In genomic region chr14:68386950-68387779, GRCh38 we compare ENCODE assay signal across 18 cellular contexts.
DNase-seq lines count a peak whose midpoint lies in the region; ATAC-seq, FAIRE-seq and TF ChIP-seq lines count a peak whose summit lies in the region.
"Had no signal": no experiment of that assay in that cellular context is flagged by ENCODE, and none has a peak within 500 bp of the region (broad histone marks: within the 10 kb centered on the region; RNA-seq: fewer than 3 reads in every experiment).

No MANE protein-coding gene starts in this region.

- H3K27ac ChIP-seq in transverse colon, result peak overlapping the region in 3 of 4 donors; percentile 68 to 79 (median 75)
- no peak overlapping the region for H3K27ac ChIP-seq in PC-3 (ENCODE audit: low read length)

- no peak overlapping the region for H3K9ac ChIP-seq in PC-3 (ENCODE audit: low read length)

- DNase-seq in NCI-H2196 (lab: John Stamatoyannopoulos, UW; ENCODE audit: unreplicated experiment) (peak; percentile 28), NCI-H2196 treated with DMSO at 0.1 percent for 48 hours (lab: John Stamatoyannopoulos, UW; ENCODE audit: unreplicated experiment) (no peak), T-helper 17 cell (no peak), fibroblast of the aortic adventitia (ENCODE audit: low read depth) (peak; percentile 81), transverse colon (no peak), RCC 7860 (ENCODE audit: low spot score) (no peak), PC-3 (no peak)
- DNase-seq: anterior cingulate cortex, hypothalamus, Karpas-422, NCI-H2227 treated with DMSO at 0.1 percent for 48 hours, occipital lobe, upper lobe of left lung had no signal

- H3K27ac Mint-ChIP-seq in T-helper 17 cell, result peak overlapping the region; percentile 27
- H3K27ac Mint-ChIP-seq: activated T-helper 1 cell treated with anti-CD3 and anti-CD28 coated beads, Interleukin-12 subunit alpha, Interleukin-12 subunit beta, Interleukin-2, Interleukin-4 antibody, amounts not matched to agents 30 ng/mL and 10 ng/mL and 1 ng/mL, durations not matched to agents 14 hours and 24 hours and 36 hours; T-helper 2 cell treated with Interferon-gamma antibody and Interleukin-4, amounts not matched to agents 5 μg/mL and 100 μg/mL, for 36 hours had no signal

- no peaks in the 10 kb centered on the region for H3K79me2 ChIP-seq in PC-3 (ENCODE audit: low read length)

- 12 to 30% methylated on average over 5 to 6 of the region's 6 CpGs for WGBS in transverse colon (ENCODE audit: low coverage in 1 of 2), 2 donors

- H3F3A ChIP-seq in PC-3 (ENCODE audit: low read length, unreplicated experiment), result no peaks in the 10 kb centered on the region

- no peaks in the 10 kb centered on the region for H3K36me3 ChIP-seq in transverse colon
- no peaks in the 10 kb centered on the region for H3K36me3 ChIP-seq in PC-3 (ENCODE audit: low read depth, low read length)
- H3K36me3 ChIP-seq: upper lobe of left lung had no signal

- intact Hi-C loops in transverse colon (cut with DNase I; ENCODE audit: low total_unique reads) (no loop called here), PC-3 (cut with micrococcal nuclease) (no loop called here)

- no peak overlapping the region for H3K4me3 ChIP-seq in fibroblast of the aortic adventitia (ENCODE audit: low read depth, low read length)
- H3K4me3 ChIP-seq in transverse colon, result no peak overlapping the region
- no peak overlapping the region for H3K4me3 ChIP-seq in PC-3 (ENCODE audit: low read length)
- H3K4me3 ChIP-seq: lung, upper lobe of left lung had no signal

- peaks cover 9% of the 10 kb centered on the region for H3K4me1 Mint-ChIP-seq in T-helper 17 cell

- no peaks in the 10 kb centered on the region for H3K36me3 Mint-ChIP-seq in T-helper 17 cell (ENCODE audit: low read depth)

- H3K27me3 ChIP-seq in transverse colon (no peaks in the 10 kb centered on the region), PC-3 (ENCODE audit: low read length) (no peaks in the 10 kb centered on the region)
- H3K27me3 ChIP-seq: upper lobe of left lung had no signal

- H4K20me1 ChIP-seq in PC-3 (ENCODE audit: low read length), result no peaks in the 10 kb centered on the region

- H3K27me3 Mint-ChIP-seq in T-helper 17 cell, result no peaks in the 10 kb centered on the region

- no peak for TF ChIP-seq POLR2A in transverse colon (IDR thresholded peaks at IDR 0.05)

- no peak overlapping the region for H3K4me3 Mint-ChIP-seq in T-helper 17 cell
- H3K4me3 Mint-ChIP-seq: activated T-helper 1 cell treated with anti-CD3 and anti-CD28 coated beads, Interleukin-12 subunit alpha, Interleukin-12 subunit beta, Interleukin-2, Interleukin-4 antibody, amounts not matched to agents 30 ng/mL and 10 ng/mL and 1 ng/mL, durations not matched to agents 14 hours and 24 hours and 36 hours; T-helper 2 cell treated with Interferon-gamma antibody and Interleukin-4, amounts not matched to agents 5 μg/mL and 100 μg/mL, for 36 hours had no signal

- CTCF ChIA-PET in PC-3 (lab: Charles Lee), result interaction anchor here (0.6 kb wide), 1 partner anchor 569 kb away, joined by 3 read pairs; no protein-coding TSS in a partner anchor

- POLR2A ChIA-PET in PC-3 (lab: Charles Lee; ENCODE audit: unreplicated experiment), result no interaction called here

- BruUV-seq in PC-3 (replicated peaks; lab: Mats Ljungman, UMichigan), result no TSS peak

- H2AFZ ChIP-seq in PC-3 (ENCODE audit: low read length), result no peak overlapping the region

- H3K9me3 ChIP-seq in T-helper 17 cell (ENCODE audit: control insufficient read depth, low read length, poor library complexity, severe bottlenecking) (no peaks in the 10 kb centered on the region), transverse colon (no peaks in the 10 kb centered on the region), PC-3 (ENCODE audit: low read length) (no peaks in the 10 kb centered on the region)
- H3K9me3 ChIP-seq: upper lobe of left lung had no signal

- FAIRE-seq in RCC 7860 (lab: Jason Lieb, UNC), result no peak

- no peak for TF ChIP-seq CTCF in fibroblast of the aortic adventitia (IDR thresholded peaks at IDR 0.05; ENCODE audit: insufficient read depth, low read length)
- no peak for TF ChIP-seq CTCF in transverse colon (IDR thresholded peaks at IDR 0.05)
- TF ChIP-seq CTCF in PC-3 (conservative IDR thresholded peaks at IDR 0.05; ENCODE audit: low read depth, low read length), result no peak

- ATAC-seq in T-helper 17 cell (no peak), HG03039 (IDR thresholded peaks at IDR 0.05; ENCODE audit: unreplicated experiment) (no peak), PC-3 (no peak)
- ATAC-seq: Panc1 had no signal

- H3K4me2 ChIP-seq in PC-3 (ENCODE audit: low read length), result no peak overlapping the region

- no peak for TF ChIP-seq EP300 in transverse colon (IDR thresholded peaks at IDR 0.05; ENCODE audit: low read depth)

- peaks cover 2 to 41% (median 17%) of the 10 kb centered on the region in 4 donors for H3K4me1 ChIP-seq in transverse colon
- H3K4me1 ChIP-seq in PC-3 (ENCODE audit: insufficient read depth, low read length), result peaks cover 9% of the 10 kb centered on the region; the same call in 1 of the 2 replicates

- no peaks in the 10 kb centered on the region for H3K9me2 ChIP-seq in PC-3 (replicated peaks; ENCODE audit: low read length)

- in situ Hi-C loops in transverse colon (cut with MboI; ENCODE audit: low pct_ligation_motif_present in 1 of 4, low pct_unique_long_range_greater_than_20kb in 1 of 4, low sequenced_read_pairs in 3 of 4), result no loop called here

Comparison
In these comparisons a context has a peak if more than half of its experiments do, and no peak if none do; other contexts are left out.
1. DNase-seq: peak in NCI-H2196 (single experiment) and fibroblast of the aortic adventitia (single experiment); none in NCI-H2196 treated with DMSO at 0.1 percent for 48 hours (single experiment), T-helper 17 cell (0 of 3), transverse colon (single experiment), RCC 7860 (single experiment) and PC-3 (single experiment).